Comparison of ENCODE assay signal across 8 cellular contexts in genomic region chr13:27826379-27827353, GRCh38. TPM values are rescaled to one million over a fixed set of nuclear protein-coding genes. Genes with fewer than 3 reads are reported as not detected.
DNase-seq lines count a peak whose midpoint lies in the region; ATAC-seq, FAIRE-seq and TF ChIP-seq lines count a peak whose summit lies in the region.

No MANE protein-coding gene starts in this region.

- peak; percentile 92 for TF ChIP-seq CTCF in WTC11 (IDR thresholded peaks at IDR 0.05)
- peak; percentile 93 for TF ChIP-seq CTCF in kidney (IDR thresholded peaks at IDR 0.05; ENCODE audit: borderline replicate concordance, extremely low read depth, insufficient read depth)

- ATAC-seq in WTC11 (peak; percentile 80), HG02588 (IDR thresholded peaks at IDR 0.05; ENCODE audit: unreplicated experiment) (no peak)

- no peak overlapping the region for H3K9ac ChIP-seq in kidney (ENCODE audit: low read length in 2 of 2)

- H3K36me3 Mint-ChIP-seq in WTC11: no peaks in the 10 kb centered on the region

- no peak overlapping the region for H3K27ac ChIP-seq in kidney (ENCODE audit: low read depth in 2 of 2, low read length in 2 of 2)

- H3K36me3 ChIP-seq in kidney (ENCODE audit: control insufficient read depth in 1 of 2, insufficient read depth in 2 of 2, low read length in 2 of 2): no peaks in the 10 kb centered on the region

- peaks cover 100% of the 10 kb centered on the region for H3K27me3 Mint-ChIP-seq in WTC11 (ENCODE audit: low read depth)

- H3K9me3 ChIP-seq in kidney (ENCODE audit: control insufficient read depth in 1 of 2, low read length in 2 of 2): no peaks in the 10 kb centered on the region

- intact Hi-C loops in kidney (cut with DNase I): loop anchor here (10.0 kb wide), 1 partner anchor 302 kb away; no protein-coding TSS in a partner anchor

- CTCF ChIA-PET in WTC11 (lab: Charles Lee): interaction anchor here (0.5 to 12.1 kb wide), 123 partner anchors 9 to 880 kb away, joined by 3 to 211 read pairs (median 6); partner anchors contain the start of genes CDX2, GSX1, GTF3A and LNX2

- POLR2A ChIA-PET in WTC11 (lab: Charles Lee): interaction anchor here (1.0 to 1.3 kb wide), 4 partner anchors 34 to 206 kb away, joined by 3 to 5 read pairs (median 4); partner anchors contain the start of gene LNX2

- no peaks in the 10 kb centered on the region for H3K9me3 Mint-ChIP-seq in WTC11

- H3K4me1 ChIP-seq in kidney (ENCODE audit: control insufficient read depth in 1 of 2, insufficient read depth in 1 of 2, low read depth in 1 of 2, low read length in 2 of 2): peaks cover 0 to 3% of the 10 kb centered on the region in 2 donors

- H3K4me3 Mint-ChIP-seq in WTC11: peak overlapping the region; percentile 59

- peaks cover 27% of the 10 kb centered on the region for H3K4me1 Mint-ChIP-seq in WTC11

- H3K4me3 ChIP-seq in kidney (ENCODE audit: low read length in 2 of 2): peak overlapping the region; percentile 28 to 34

- no peak for FAIRE-seq in kidney (lab: Jason Lieb, UNC)

- DNase-seq in AML-193 (lab: John Stamatoyannopoulos, UW) (peak; percentile 87 to 88), GOT3 (lab: John Stamatoyannopoulos, UW) (peak; percentile 48), NCI-H2196 treated with DMSO at 0.1 percent for 48 hours (lab: John Stamatoyannopoulos, UW; ENCODE audit: unreplicated experiment) (peak; percentile 53), WTC11 (ENCODE audit: low spot score) (peak; percentile 96), kidney (peak; percentile 89)
- peak; percentile 48 for DNase-seq in central memory CD4-positive, alpha-beta T cell
- DNase-seq in stimulated activated CD4-positive, alpha-beta T cell treated with anti-CD3 and anti-CD28 coated beads, Interleukin-15, amount 100 ng/mL, for 1 hour (ENCODE audit: low read depth in 1 of 2, low spot score in 1 of 2): peak; percentile 37 to 49

- no peak overlapping the region for H3K27ac Mint-ChIP-seq in WTC11

TF ChIP-seq in WTC11, 78 proteins besides CTCF, POLR2A, EP300 and RAD21:
- TF ChIP-seq ARID4B (CRISPR knock-in tag; IDR thresholded peaks at IDR 0.05; ENCODE audit: borderline replicate concordance): 0 out of 2 replicates have a peak, but pooled peaks have one; percentile 25
- TF ChIP-seq HMGXB4 (CRISPR knock-in tag; IDR thresholded peaks at IDR 0.05): 0 out of 2 replicates have a peak, but pooled peaks have one; percentile 40
- TF ChIP-seq ELF4 (CRISPR knock-in tag; IDR thresholded peaks at IDR 0.05; ENCODE audit: low read depth): no peak
- no peak for TF ChIP-seq TEAD4 (CRISPR knock-in tag; IDR thresholded peaks at IDR 0.05)

RNA-seq across cellular contexts. Expression of gene GSX1, which starts 34.4 kb away (rescaled TPM):
- not detected in 3 replicates for total RNA-seq in WTC11 (2021)
- total RNA-seq in kidney: not detected
- not detected for polyA plus RNA-seq in kidney (ENCODE audit: insufficient read depth, low read depth, low replicate concordance)

Comparison
In these comparisons a context has a peak if more than half of its experiments do, and no peak if none do; other contexts are left out.
1. DNase-seq: peak in every context shown above with its lines; median percentile 96 in WTC11; 89 in kidney; 88 in AML-193; 53 in NCI-H2196 treated with DMSO at 0.1 percent for 48 hours; 48 in GOT3; 48 in central memory CD4-positive, alpha-beta T cell; 43 in stimulated activated CD4-positive, alpha-beta T cell treated with anti-CD3 and anti-CD28 coated beads, Interleukin-15, amount 100 ng/mL, for 1 hour.